Comparison of ENCODE assay signal across 18 cellular contexts in the genomic region with DNA sequence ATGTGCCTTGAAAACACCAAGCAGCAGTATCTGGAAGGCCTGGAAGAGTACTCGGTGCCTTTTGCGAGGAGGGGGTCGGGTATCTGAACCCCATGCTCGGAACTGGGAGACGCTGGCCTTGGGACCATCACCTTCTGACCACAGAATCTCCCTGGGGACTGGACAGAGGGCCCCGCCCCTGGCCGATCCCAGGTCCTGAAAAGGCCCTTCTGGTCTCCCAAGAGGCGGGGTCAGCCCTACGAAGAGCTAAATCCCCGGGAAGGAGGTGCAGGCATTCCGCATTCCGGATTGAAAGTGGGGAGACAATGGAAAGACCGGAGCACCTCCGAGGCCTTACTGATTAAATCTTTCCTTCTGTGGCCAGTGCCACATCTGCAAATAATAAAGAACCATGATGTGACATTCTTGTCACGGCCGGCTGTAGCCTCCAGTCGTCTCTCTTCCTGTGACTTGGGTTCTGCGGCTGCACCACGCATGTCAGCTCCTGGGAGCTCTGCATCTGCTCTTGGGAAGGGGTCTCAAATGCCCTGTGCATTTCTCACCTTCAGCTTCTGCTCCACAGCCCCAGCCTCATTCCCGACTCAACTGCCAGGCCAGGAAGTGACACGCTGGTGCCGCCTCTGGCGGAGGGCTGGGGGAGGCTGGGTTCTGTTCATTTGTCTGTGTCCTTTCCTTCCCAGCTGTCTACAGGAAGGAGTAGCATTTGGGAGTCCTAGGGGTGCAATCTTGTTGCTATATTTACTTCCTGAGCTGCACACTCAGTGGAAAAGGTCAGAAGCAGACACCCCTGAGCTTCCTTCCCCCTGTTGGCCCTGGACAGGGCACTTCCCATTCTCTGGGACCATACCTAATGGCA.
DNase-seq lines count a peak whose midpoint lies in the region; ATAC-seq and TF ChIP-seq lines count a peak whose summit lies in the region.
"Had no signal": no experiment of that assay in that cellular context is flagged by ENCODE, and none has a peak within 500 bp of the region (broad histone marks: within the 10 kb centered on the region; RNA-seq: fewer than 3 reads in every experiment).

No MANE protein-coding gene starts in this region.

- no peak overlapping the region for H3K27ac ChIP-seq in smooth muscle cell (ENCODE audit: low read depth)
- H3K27ac ChIP-seq: 22Rv1, SJSA1 had no signal

- H3K4me3 ChIP-seq in smooth muscle cell = no peak overlapping the region
- H3K4me3 ChIP-seq: SJSA1 had no signal

- WGBS in smooth muscle cell (ENCODE audit: low lambda C conversion rate) = 82% methylated on average over 23 of the region's 23 CpGs

- H3K27ac Mint-ChIP-seq in T-helper 1 cell treated with Interleukin-12 subunit alpha and Interleukin-12 subunit beta and Interleukin-4 antibody, amounts not matched to agents 30 μg/mL and 1 μg/mL, for 36 hours = peak overlapping the region; percentile 2
- no peak overlapping the region for H3K27ac Mint-ChIP-seq in chondrocyte (ENCODE audit: unreplicated experiment)
- no peak overlapping the region for H3K27ac Mint-ChIP-seq in activated CD4-positive, alpha-beta T cell treated with anti-CD3 and anti-CD28 coated beads, Interleukin-2, amount 10 ng/mL, durations not matched to agents 7 days and 5 days
- H3K27ac Mint-ChIP-seq: activated naive CD4-positive, alpha-beta T cell treated with anti-CD3 and anti-CD28 coated beads, Interleukin-2, amount 50 U/mL, for 24 hours had no signal

- no peaks in the 10 kb centered on the region for H3F3A ChIP-seq in smooth muscle cell (ENCODE audit: low read depth)

- no peaks in the 10 kb centered on the region for H4K20me1 ChIP-seq in smooth muscle cell (ENCODE audit: low read depth)

- H3K4me3 Mint-ChIP-seq in T-helper 1 cell treated with Interleukin-12 subunit alpha and Interleukin-12 subunit beta and Interleukin-4 antibody, amounts not matched to agents 30 μg/mL and 1 μg/mL, for 36 hours = no peak overlapping the region
- no peak overlapping the region for H3K4me3 Mint-ChIP-seq in chondrocyte (ENCODE audit: unreplicated experiment)
- H3K4me3 Mint-ChIP-seq in activated CD4-positive, alpha-beta T cell treated with anti-CD3 and anti-CD28 coated beads, Interleukin-2, amount 10 ng/mL, durations not matched to agents 7 days and 5 days = no peak overlapping the region
- H3K4me3 Mint-ChIP-seq: activated naive CD4-positive, alpha-beta T cell treated with anti-CD3 and anti-CD28 coated beads, Interleukin-2, amount 50 U/mL, for 24 hours had no signal

- H3K36me3 ChIP-seq in smooth muscle cell (ENCODE audit: low read depth) = no peaks in the 10 kb centered on the region
- H3K36me3 ChIP-seq: BE2C, SJSA1 had no signal

- no peak overlapping the region for H3K9ac ChIP-seq in smooth muscle cell (ENCODE audit: low read depth)

- H3K79me2 ChIP-seq in smooth muscle cell (ENCODE audit: low read depth) = no peaks in the 10 kb centered on the region

- no peaks in the 10 kb centered on the region for H3K4me1 ChIP-seq in smooth muscle cell (ENCODE audit: low read depth)
- H3K4me1 ChIP-seq: BE2C, SJSA1 had no signal

- no peak for DNase-seq in T-helper 1 cell
- peak; percentile 58 for DNase-seq in chondrocyte (ENCODE audit: low spot score)
- DNase-seq in left kidney (ENCODE audit: low read depth, low spot score) = peak; percentile 53
- DNase-seq in smooth muscle cell (lab: John Stamatoyannopoulos, UW; ENCODE audit: unreplicated experiment) = no peak
- DNase-seq in DMS53 treated with DMSO at 0.1 percent for 48 hours (lab: John Stamatoyannopoulos, UW; ENCODE audit: unreplicated experiment) = no peak
- no peak for DNase-seq in activated CD4-positive, alpha-beta T cell treated with anti-CD3 and anti-CD28 coated beads, Interleukin-2, amount 10 ng/mL, durations not matched to agents 7 days and 5 days
- DNase-seq: activated CD4-positive, alpha-beta T cell treated with anti-CD3 and anti-CD28 coated beads for 48 hours; activated T-cell treated with anti-CD3 and anti-CD28 coated beads, Interleukin-2, amount 50 U/mL, for 1 hour; BE2C; foreskin melanocyte; Kasumi-1; left colon; NCI-H526 had no signal

- no peak overlapping the region for H3K4me2 ChIP-seq in smooth muscle cell

- H3K27me3 Mint-ChIP-seq in T-helper 1 cell treated with Interleukin-12 subunit alpha and Interleukin-12 subunit beta and Interleukin-4 antibody, amounts not matched to agents 30 μg/mL and 1 μg/mL, for 36 hours (ENCODE audit: low read depth) = no peaks in the 10 kb centered on the region
- peaks cover 4% of the 10 kb centered on the region for H3K27me3 Mint-ChIP-seq in chondrocyte (ENCODE audit: low read depth)
- peaks cover 2% of the 10 kb centered on the region for H3K27me3 Mint-ChIP-seq in activated CD4-positive, alpha-beta T cell treated with anti-CD3 and anti-CD28 coated beads, Interleukin-2, amount 10 ng/mL, durations not matched to agents 7 days and 5 days
- H3K27me3 Mint-ChIP-seq: activated naive CD4-positive, alpha-beta T cell treated with anti-CD3 and anti-CD28 coated beads, Interleukin-2, amount 50 U/mL, for 24 hours had no signal

- no peaks in the 10 kb centered on the region for H3K9me3 Mint-ChIP-seq in T-helper 1 cell treated with Interleukin-12 subunit alpha and Interleukin-12 subunit beta and Interleukin-4 antibody, amounts not matched to agents 30 μg/mL and 1 μg/mL, for 36 hours
- no peaks in the 10 kb centered on the region for H3K9me3 Mint-ChIP-seq in chondrocyte (ENCODE audit: low read depth)
- no peaks in the 10 kb centered on the region for H3K9me3 Mint-ChIP-seq in activated CD4-positive, alpha-beta T cell treated with anti-CD3 and anti-CD28 coated beads, Interleukin-2, amount 10 ng/mL, durations not matched to agents 7 days and 5 days
- H3K9me3 Mint-ChIP-seq: activated naive CD4-positive, alpha-beta T cell treated with anti-CD3 and anti-CD28 coated beads, Interleukin-2, amount 50 U/mL, for 24 hours had no signal

- TF ChIP-seq CTCF in chondrocyte (IDR thresholded peaks at IDR 0.05) (no peak), smooth muscle cell (IDR thresholded peaks at IDR 0.05; ENCODE audit: borderline replicate concordance, insufficient read depth, poor library complexity, severe bottlenecking) (no peak)

- peaks cover 25% of the 10 kb centered on the region for H3K4me1 Mint-ChIP-seq in T-helper 1 cell treated with Interleukin-12 subunit alpha and Interleukin-12 subunit beta and Interleukin-4 antibody, amounts not matched to agents 30 μg/mL and 1 μg/mL, for 36 hours (ENCODE audit: low read depth)
- H3K4me1 Mint-ChIP-seq in chondrocyte (ENCODE audit: low read depth) = no peaks in the 10 kb centered on the region
- H3K4me1 Mint-ChIP-seq in activated CD4-positive, alpha-beta T cell treated with anti-CD3 and anti-CD28 coated beads, Interleukin-2, amount 10 ng/mL, durations not matched to agents 7 days and 5 days = no peaks in the 10 kb centered on the region
- H3K4me1 Mint-ChIP-seq: activated naive CD4-positive, alpha-beta T cell treated with anti-CD3 and anti-CD28 coated beads, Interleukin-2, amount 50 U/mL, for 24 hours had no signal

- H3K27me3 ChIP-seq in smooth muscle cell (ENCODE audit: low read depth) = no peaks in the 10 kb centered on the region
- H3K27me3 ChIP-seq: BE2C, SJSA1 had no signal

- H2AFZ ChIP-seq in smooth muscle cell (ENCODE audit: low read depth) = peak overlapping the region; percentile 43

- CTCF ChIA-PET in activated CD4-positive, alpha-beta T cell treated with anti-CD3 and anti-CD28 coated beads, Interleukin-2, amount 10 ng/mL, durations not matched to agents 7 days and 5 days (lab: Charles Lee) = interaction anchor here (0.6 to 4.2 kb wide), 4 partner anchors 11 to 190 kb away, joined by 3 to 32 read pairs (median 3); no protein-coding TSS in a partner anchor

- no peaks in the 10 kb centered on the region for H3K9me3 ChIP-seq in smooth muscle cell (replicated peaks; ENCODE audit: low read depth)
- H3K9me3 ChIP-seq: BE2C, SJSA1 had no signal

- POLR2A ChIA-PET in activated CD4-positive, alpha-beta T cell treated with anti-CD3 and anti-CD28 coated beads, Interleukin-2, amount 10 ng/mL, durations not matched to agents 7 days and 5 days (lab: Charles Lee) = no interaction called here

- no peaks in the 10 kb centered on the region for H3K36me3 Mint-ChIP-seq in T-helper 1 cell treated with Interleukin-12 subunit alpha and Interleukin-12 subunit beta and Interleukin-4 antibody, amounts not matched to agents 30 μg/mL and 1 μg/mL, for 36 hours (ENCODE audit: low read depth)
- H3K36me3 Mint-ChIP-seq in chondrocyte (ENCODE audit: low read depth) = no peaks in the 10 kb centered on the region
- H3K36me3 Mint-ChIP-seq in activated CD4-positive, alpha-beta T cell treated with anti-CD3 and anti-CD28 coated beads, Interleukin-2, amount 10 ng/mL, durations not matched to agents 7 days and 5 days (ENCODE audit: low read depth) = no peaks in the 10 kb centered on the region
- H3K36me3 Mint-ChIP-seq: activated naive CD4-positive, alpha-beta T cell treated with anti-CD3 and anti-CD28 coated beads, Interleukin-2, amount 50 U/mL, for 24 hours had no signal

- no peak for ATAC-seq in GM21786 (IDR thresholded peaks at IDR 0.05; ENCODE audit: unreplicated experiment)
- ATAC-seq: left colon had no signal

Comparison
In these comparisons a context has a peak if more than half of its experiments do, and no peak if none do; other contexts are left out.
1. DNase-seq: peak in chondrocyte (single experiment) and left kidney (single experiment); none in T-helper 1 cell (0 of 5), smooth muscle cell (single experiment), DMS53 treated with DMSO at 0.1 percent for 48 hours (single experiment) and activated CD4-positive, alpha-beta T cell treated with anti-CD3 and anti-CD28 coated beads, Interleukin-2, amount 10 ng/mL, durations not matched to agents 7 days and 5 days (single experiment).